19 cellular contexts compared by ENCODE assay signal in the genomic region with DNA sequence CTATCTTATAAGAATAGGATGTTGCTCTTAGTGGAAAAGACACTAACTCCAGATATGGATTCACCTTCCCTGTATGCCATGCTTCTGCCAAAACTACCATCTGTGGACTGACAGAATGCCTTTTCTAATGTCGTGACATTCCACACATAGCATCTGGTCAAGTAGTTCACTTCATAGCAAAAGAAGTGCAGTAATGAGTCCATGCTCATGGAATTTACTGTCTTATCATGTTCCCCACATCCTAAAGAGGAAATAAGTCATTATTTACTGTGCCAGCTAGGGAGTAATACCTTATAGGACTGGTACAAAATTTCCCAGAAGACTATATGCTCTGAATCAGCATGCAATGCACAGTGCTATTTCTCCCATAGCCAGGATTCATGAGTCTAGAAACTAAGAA.
DNase-seq lines count a peak whose midpoint lies in the region; ATAC-seq and TF ChIP-seq lines count a peak whose summit lies in the region.
"Had no signal": no experiment of that assay in that cellular context is flagged by ENCODE, and none has a peak within 500 bp of the region (broad histone marks: within the 10 kb centered on the region; RNA-seq: fewer than 3 reads in every experiment).

No MANE protein-coding gene starts in this region.

- TF ChIP-seq CTCF in fibroblast of pulmonary artery (IDR thresholded peaks at IDR 0.05; ENCODE audit: low read length, missing control alignments) = no peak

- H3K9ac ChIP-seq in adipocyte (ENCODE audit: low read length) = no peak overlapping the region

- no peaks in the 10 kb centered on the region for H3K9me3 ChIP-seq in adipocyte (ENCODE audit: control insufficient read depth, low read length)
- H3K9me3 ChIP-seq: HAP-1, stomach had no signal

- no peaks in the 10 kb centered on the region for H3K27me3 ChIP-seq in adipocyte (replicated peaks; ENCODE audit: control insufficient read depth, insufficient read depth, low read length)
- H3K27me3 ChIP-seq: cardiac muscle cell, spleen, stomach had no signal

- peaks cover 11% of the 10 kb centered on the region for H3K4me1 ChIP-seq in adipocyte (ENCODE audit: control insufficient read depth, insufficient read depth, low read length)
- H3K4me1 ChIP-seq: HAP-1, spleen, stomach had no signal

- peak; percentile 94 for DNase-seq in HT1080 (ENCODE audit: low read depth)
- peak; percentile 52 for DNase-seq in adipocyte (ENCODE audit: low read depth)
- peak; percentile 90 for DNase-seq in fibroblast of pulmonary artery (ENCODE audit: low read depth)
- DNase-seq in stromal cell of bone marrow (ENCODE audit: low read depth) = peak; percentile 25
- DNase-seq in activated T-cell treated with anti-CD3 and anti-CD28 coated beads for 4 hours = no peak
- DNase-seq in NCI-H2081 (lab: John Stamatoyannopoulos, UW) = no peak
- no peak for DNase-seq in DMS114 treated with DMSO at 0.1 percent for 48 hours (lab: John Stamatoyannopoulos, UW; ENCODE audit: unreplicated experiment)
- DNase-seq: activated CD8-positive, alpha-beta memory T cell treated with anti-CD3 and anti-CD28 coated beads for 24 hours; activated gamma-delta T cell; Kasumi-1; NCI-H2029; NCI-H748 treated with DMSO at 0.1 percent for 48 hours; occipital lobe; spleen; stomach had no signal

- H3K36me3 ChIP-seq in adipocyte (ENCODE audit: control insufficient read depth, insufficient read depth, low read length, severe bottlenecking) = no peaks in the 10 kb centered on the region
- H3K36me3 ChIP-seq: cardiac muscle cell, HAP-1, spleen, stomach had no signal

- H3K4me3 ChIP-seq in adipocyte (ENCODE audit: low read length) = no peak overlapping the region
- H3K4me3 ChIP-seq in fibroblast of pulmonary artery (replicated peaks; ENCODE audit: low read depth, low read length) = no peak overlapping the region
- H3K4me3 ChIP-seq: cardiac muscle cell, HAP-1, lung, spleen, stomach had no signal

- no peak for ATAC-seq in GM21825 (IDR thresholded peaks at IDR 0.05; ENCODE audit: unreplicated experiment)

Comparison
In these comparisons a context has a peak if more than half of its experiments do, and no peak if none do; other contexts are left out.
1. DNase-seq: peak in HT1080 (single experiment), adipocyte (single experiment), fibroblast of pulmonary artery (single experiment) and stromal cell of bone marrow (single experiment); none in activated T-cell treated with anti-CD3 and anti-CD28 coated beads for 4 hours (single experiment), NCI-H2081 (0 of 2) and DMS114 treated with DMSO at 0.1 percent for 48 hours (single experiment).